Comparison of ENCODE assay signal across 8 cellular contexts in the genomic region with DNA sequence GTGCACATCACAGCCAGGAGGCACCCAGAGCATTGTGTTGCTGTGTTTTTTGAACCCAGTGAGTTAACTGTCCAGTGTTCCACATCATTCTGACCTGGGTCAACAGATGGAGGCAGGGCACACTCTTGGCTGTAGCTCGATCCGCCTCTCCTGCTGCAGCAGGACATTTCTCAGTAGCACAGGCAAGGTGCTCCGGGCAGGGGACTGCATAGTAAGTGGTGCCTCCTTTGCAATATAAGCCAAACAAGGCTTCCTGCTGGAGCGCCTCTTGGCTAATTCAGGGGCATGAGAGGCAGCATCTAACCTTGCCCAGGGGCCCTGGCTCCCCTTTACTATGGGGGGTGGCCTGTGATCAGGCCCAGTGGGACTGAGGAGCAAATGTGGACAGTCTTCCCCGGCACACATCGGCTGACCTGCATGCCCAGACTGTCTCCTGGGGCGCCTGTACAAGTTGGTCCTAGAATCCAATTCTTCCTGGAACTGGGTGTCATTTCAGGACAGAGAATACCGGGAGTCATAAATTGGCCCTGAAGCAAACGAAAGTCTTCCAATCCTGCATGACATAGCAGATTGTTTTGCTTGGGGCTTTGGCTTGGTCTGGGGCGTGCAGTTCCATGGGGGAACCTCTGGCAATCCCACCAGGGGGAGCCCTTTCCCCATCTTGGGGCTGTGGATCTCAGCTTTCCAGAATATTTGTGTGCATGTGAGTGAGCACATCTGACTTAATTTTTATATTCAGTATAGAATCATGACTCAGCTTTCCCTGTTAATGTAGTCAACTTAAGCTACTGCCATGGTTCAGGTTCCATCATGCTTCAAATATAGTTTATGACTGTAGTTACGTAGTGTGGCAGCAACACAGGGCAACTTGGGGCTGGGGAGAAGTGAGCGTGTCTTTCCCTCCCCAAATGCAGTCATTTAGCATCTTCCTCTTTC. TPM values are rescaled to one million over a fixed set of nuclear protein-coding genes. Genes with fewer than 3 reads are reported as not detected.
DNase-seq lines count a peak whose midpoint lies in the region; ATAC-seq and TF ChIP-seq lines count a peak whose summit lies in the region.

No MANE protein-coding gene starts in this region.

- peak overlapping the region in 1 of 4 donors; percentile 8 for H3K4me3 ChIP-seq in transverse colon

- TF ChIP-seq POLR2A in transverse colon (IDR thresholded peaks at IDR 0.05): no peak

- peak; percentile 90 for DNase-seq in ELR (ENCODE audit: low read depth)
- DNase-seq in NAMALWA (ENCODE audit: low spot score): peak; percentile 74
- DNase-seq in T-helper 17 cell: peak; percentile 57 to 75 (median 60)
- DNase-seq in amygdala (lab: John Stamatoyannopoulos, UW): peak in 55 of 56 donors; percentile 27 to 94 (median 69)
- peak; percentile 87 for DNase-seq in left cardiac atrium
- peak; percentile 96 for DNase-seq in posterior vena cava (ENCODE audit: low spot score)
- peak; percentile 94 for DNase-seq in transverse colon

- 43% methylated on average over 12 of the region's 12 CpGs; no CpG with 5 or more reads in 1 of the 2 donors for WGBS in transverse colon (ENCODE audit: low coverage in 1 of 2), 2 donors

- peaks cover 7 to 44% (median 22%) of the 10 kb centered on the region in 4 donors for H3K4me1 ChIP-seq in transverse colon

- peak overlapping the region; percentile 48 to 80 (median 70) for H3K27ac ChIP-seq in transverse colon

- peak overlapping the region; percentile 99 for H3K4me3 Mint-ChIP-seq in T-helper 17 cell

- no peaks in the 10 kb centered on the region for H3K27me3 ChIP-seq in transverse colon

- intact Hi-C loops in left cardiac atrium (cut with DNase I) (loop anchor here (1.0 to 10.0 kb wide), 6 partner anchors 49 to 259 kb away; a partner anchor contains a TSS), posterior vena cava (cut with DNase I) (loop anchor here (2.0 to 5.0 kb wide), 4 partner anchors 49 to 249 kb away; no protein-coding TSS in a partner anchor), transverse colon (cut with DNase I; ENCODE audit: low total_unique reads) (loop anchor here (2.0 to 5.0 kb wide), 2 partner anchors 49 to 86 kb away; a partner anchor contains a TSS)

- peak overlapping the region; percentile 98 for H3K27ac Mint-ChIP-seq in T-helper 17 cell

- in situ Hi-C loops in transverse colon (cut with MboI; ENCODE audit: low pct_ligation_motif_present in 1 of 4, low pct_unique_long_range_greater_than_20kb in 1 of 4, low sequenced_read_pairs in 3 of 4): loop anchor here in 3 of 4 donors (5.0 to 10.0 kb wide), 6 partner anchors 47 to 257 kb away; a partner anchor contains a TSS

- peaks cover 7% of the 10 kb centered on the region for H3K36me3 Mint-ChIP-seq in T-helper 17 cell (ENCODE audit: low read depth)

- H3K9me3 ChIP-seq in T-helper 17 cell (ENCODE audit: control insufficient read depth, low read length, poor library complexity, severe bottlenecking) (no peaks in the 10 kb centered on the region), transverse colon (no peaks in the 10 kb centered on the region)

- no peaks in the 10 kb centered on the region for H3K27me3 Mint-ChIP-seq in T-helper 17 cell

- ATAC-seq in T-helper 17 cell: peak; percentile 81
- ATAC-seq in left cardiac atrium: peak; percentile 93 to 95
- no peak for ATAC-seq in GM18867 (IDR thresholded peaks at IDR 0.05; ENCODE audit: unreplicated experiment)

- peak; percentile 90 to 98 (median 93) for TF ChIP-seq CTCF in transverse colon (IDR thresholded peaks at IDR 0.05)

- no peak for TF ChIP-seq EP300 in transverse colon (IDR thresholded peaks at IDR 0.05; ENCODE audit: low read depth)

- peaks cover 64% of the 10 kb centered on the region for H3K4me1 Mint-ChIP-seq in T-helper 17 cell

- no peaks in the 10 kb centered on the region for H3K36me3 ChIP-seq in transverse colon

RNA-seq across cellular contexts. Expression of a gene that starts 56.0 kb away (rescaled TPM):
- total RNA-seq in T-helper 17 cell (1 to 10 TPM; 1.8 to 5.6 TPM), left cardiac atrium (10 to 100 TPM; 58.4 to 60.2 TPM), posterior vena cava (10 to 100 TPM; 25.2 to 26.0 TPM), transverse colon (100 to 1,000 TPM; 149 to 322 (median 230) TPM)
